In the genomic region with DNA sequence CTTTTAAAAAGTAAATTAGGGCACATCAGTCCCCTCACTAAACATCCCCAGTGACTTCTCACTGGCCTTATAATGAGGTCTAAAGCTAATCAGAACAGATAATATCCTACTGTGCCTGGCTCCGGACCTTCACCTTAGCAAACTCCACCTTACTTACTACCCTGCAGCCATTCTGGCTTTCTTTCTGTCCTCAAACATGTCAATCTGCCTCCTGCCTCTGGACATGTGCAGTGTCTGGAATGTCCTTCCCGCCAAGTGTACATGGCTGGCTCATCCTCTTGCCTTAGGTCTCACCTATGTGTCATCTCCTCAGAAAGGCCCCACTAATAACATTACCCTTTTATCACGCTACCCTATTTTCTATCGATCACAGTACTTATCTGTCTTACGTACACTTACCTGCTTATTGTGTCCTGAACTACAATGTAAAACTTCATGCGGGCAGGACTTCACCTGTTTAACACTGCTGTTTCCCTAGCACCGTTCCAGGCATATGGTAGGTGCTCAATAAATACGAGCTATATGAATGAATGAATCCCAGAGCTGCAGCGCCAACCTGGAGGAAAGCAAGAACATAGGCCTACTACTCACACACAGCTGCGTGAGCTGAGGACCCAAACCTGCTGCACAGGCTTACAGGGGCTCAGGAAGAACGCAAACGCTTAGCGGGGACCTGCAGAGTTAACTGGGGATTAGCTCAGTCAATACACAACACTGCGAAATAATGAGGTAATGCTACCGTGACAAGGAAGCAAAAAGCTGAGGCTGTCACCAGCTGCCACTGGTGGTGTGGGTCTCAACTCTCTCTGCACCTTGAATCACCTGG, we compare ENCODE assay signal across 8 cellular contexts. TPM values are rescaled to one million over a fixed set of nuclear protein-coding genes. Genes with fewer than 3 reads are reported as not detected.
DNase-seq lines count a peak whose midpoint lies in the region; ATAC-seq, FAIRE-seq and TF ChIP-seq lines count a peak whose summit lies in the region.

No MANE protein-coding gene starts in this region.

- peaks cover 8% of the 10 kb centered on the region for H3K27me3 Mint-ChIP-seq in activated naive CD8-positive, alpha-beta T cell treated with anti-CD3 and anti-CD28 coated beads, Interleukin-2, amount 10 ng/mL, durations not matched to agents 7 days and 5 days

- peaks cover 0 to 23% (median 13%) of the 10 kb centered on the region in 11 experiments; a peak in 11 of 22 replicates for H3K36me3 ChIP-seq in BLaER1 treated with 17β-estradiol and CSF1 and Interleukin-3, amounts not matched to agents 10 nM and 100 nM
- H3K36me3 ChIP-seq in HepG2 (replicated peaks in 1 of 2; ENCODE audit: control insufficient read depth in 1 of 2, insufficient read depth in 2 of 2, low read length in 2 of 2) (peaks cover 3 to 23% of the 10 kb centered on the region in 2 experiments; a peak in 4 of 5 replicates), urinary bladder (ENCODE audit: insufficient read depth) (no peaks in the 10 kb centered on the region)

- in situ Hi-C loops in HepG2 (cut with HindIII; ENCODE audit: extremely low pct_ligation_motif_present, low pct_unique_long_range_greater_than_20kb): loop anchor here (5.0 kb wide), 1 partner anchor 52 kb away; no protein-coding TSS in a partner anchor

- peak overlapping the region in 10 of 11 experiments; percentile 88 to 97 (median 92); a peak in 20 of 22 replicates for H3K9ac ChIP-seq in BLaER1 treated with 17β-estradiol and CSF1 and Interleukin-3, amounts not matched to agents 10 nM and 100 nM
- peak overlapping the region; percentile 93 for H3K9ac ChIP-seq in HepG2 (ENCODE audit: insufficient read depth, low read depth, low read length)

- H4K20me1 ChIP-seq in BLaER1 treated with 17β-estradiol and CSF1 and Interleukin-3, amounts not matched to agents 10 nM and 100 nM: peaks cover 0 to 49% (median 40%) of the 10 kb centered on the region in 11 experiments; a peak in 17 of 22 replicates
- H4K20me1 ChIP-seq in HepG2 (ENCODE audit: insufficient read depth, low read length): no peaks in the 10 kb centered on the region; the same call in 1 of the 2 replicates

- H2AFZ ChIP-seq in HepG2 (ENCODE audit: low read length): no peak overlapping the region

- H3K27ac Mint-ChIP-seq in activated naive CD8-positive, alpha-beta T cell treated with anti-CD3 and anti-CD28 coated beads, Interleukin-2, amount 10 ng/mL, durations not matched to agents 7 days and 5 days: peak overlapping the region; percentile 96

- peaks cover 20% of the 10 kb centered on the region for H3K36me3 Mint-ChIP-seq in activated naive CD8-positive, alpha-beta T cell treated with anti-CD3 and anti-CD28 coated beads, Interleukin-2, amount 10 ng/mL, durations not matched to agents 7 days and 5 days

- WGBS in HepG2 (ENCODE audit: low lambda C conversion rate): 83% methylated on average over 15 of the region's 15 CpGs
- 79% methylated on average over 15 of the region's 15 CpGs for WGBS in urinary bladder

- no peak for TF ChIP-seq POLR2A in HepG2 (IDR thresholded peaks at IDR 0.05; ENCODE audit: insufficient read depth in 1 of 2, low read depth in 2 of 2, low read length in 2 of 2)

- H3K4me3 ChIP-seq in BLaER1 treated with 17β-estradiol and CSF1 and Interleukin-3, amounts not matched to agents 10 nM and 100 nM: peak overlapping the region; percentile 59 to 79 (median 71)
- H3K4me3 ChIP-seq in HepG2 (replicated peaks in 1 of 3; ENCODE audit: insufficient read depth in 1 of 3, low read depth in 2 of 3, low read length in 3 of 3) (peak overlapping the region; percentile 75 to 83 (median 75)), urinary bladder (ENCODE audit: low read depth, low read length) (peak overlapping the region; percentile 59)

- peak overlapping the region; percentile 85 to 98 (median 95) for H3K4me2 ChIP-seq in BLaER1 treated with 17β-estradiol and CSF1 and Interleukin-3, amounts not matched to agents 10 nM and 100 nM
- peak overlapping the region; percentile 85 for H3K4me2 ChIP-seq in HepG2 (ENCODE audit: low read depth, low read length)

- no peak for TF ChIP-seq RAD21 in HepG2 (CRISPR knock-in tag; IDR thresholded peaks at IDR 0.05)

- TSS peak; percentile 58 for BruUV-seq in HepG2 (replicated peaks; lab: Mats Ljungman, UMichigan)

- peaks cover 31% of the 10 kb centered on the region for H3K4me1 Mint-ChIP-seq in activated naive CD8-positive, alpha-beta T cell treated with anti-CD3 and anti-CD28 coated beads, Interleukin-2, amount 10 ng/mL, durations not matched to agents 7 days and 5 days

- DNase-seq in activated naive CD8-positive, alpha-beta T cell treated with anti-CD3 and anti-CD28 coated beads, Interleukin-2, amount 10 ng/mL, durations not matched to agents 7 days and 5 days: no peak
- peak; percentile 31 for DNase-seq in HepG2 (ENCODE audit: low spot score)
- no peak for DNase-seq in hepatic stellate cell (ENCODE audit: low spot score)
- DNase-seq in NCI-H128 (lab: John Stamatoyannopoulos, UW; ENCODE audit: unreplicated experiment): no peak

- H3K27ac ChIP-seq in BLaER1 treated with 17β-estradiol and CSF1 and Interleukin-3, amounts not matched to agents 10 nM and 100 nM: peak overlapping the region in 7 of 11 experiments; percentile 88 to 98 (median 94); a peak in 11 of 22 replicates
- H3K27ac ChIP-seq in HepG2 (ENCODE audit: extremely low read length, insufficient read depth, low read length): peak overlapping the region; percentile 93
- no peak overlapping the region for H3K27ac ChIP-seq in urinary bladder (ENCODE audit: low read depth)

- TF ChIP-seq CTCF in HepG2 (CRISPR knock-in tag; IDR thresholded peaks at IDR 0.05): no peak

- intact Hi-C loops in HepG2 (cut with micrococcal nuclease; ENCODE audit: unreplicated experiment): loop anchor here (1.0 kb wide), 2 partner anchors 34 to 52 kb away; no protein-coding TSS in a partner anchor

- no peak for FAIRE-seq in HepG2 (lab: Jason Lieb, UNC)

- peaks cover 17% of the 10 kb centered on the region for H3K79me2 ChIP-seq in HepG2 (ENCODE audit: insufficient read depth, low read length)

- CTCF ChIA-PET in HepG2 (lab: Yijun Ruan, JAX; ENCODE audit: low intra/inter-chr PET ratio, low total read pairs): interaction anchor here (1.8 kb wide), 1 partner anchor 52 kb away, joined by 13 read pairs; no protein-coding TSS in a partner anchor

- no peaks in the 10 kb centered on the region for H3K9me3 ChIP-seq in BLaER1 treated with 17β-estradiol and CSF1 and Interleukin-3, amounts not matched to agents 10 nM and 100 nM (replicated peaks in 1 of 11)
- H3K9me3 ChIP-seq in HepG2 (ENCODE audit: low read length): no peaks in the 10 kb centered on the region

- peak overlapping the region; percentile 96 for H3K4me3 Mint-ChIP-seq in activated naive CD8-positive, alpha-beta T cell treated with anti-CD3 and anti-CD28 coated beads, Interleukin-2, amount 10 ng/mL, durations not matched to agents 7 days and 5 days

- TF ChIP-seq EP300 in HepG2 (IDR thresholded peaks at IDR 0.05; ENCODE audit: low read depth in 2 of 2, low read length in 2 of 2) (no peak), HepG2 (CRISPR knock-in tag; IDR thresholded peaks at IDR 0.05; ENCODE audit: borderline replicate concordance) (no peak)

- peaks cover 19 to 28% (median 24%) of the 10 kb centered on the region in 11 experiments for H3K27me3 ChIP-seq in BLaER1 treated with 17β-estradiol and CSF1 and Interleukin-3, amounts not matched to agents 10 nM and 100 nM
- H3K27me3 ChIP-seq in HepG2 (ENCODE audit: control insufficient read depth in 1 of 2, insufficient read depth in 2 of 2, low read length in 2 of 2): no peaks in the 10 kb centered on the region; a peak in 1 of 5 replicates

- POLR2A ChIA-PET in activated naive CD8-positive, alpha-beta T cell treated with anti-CD3 and anti-CD28 coated beads, Interleukin-2, amount 10 ng/mL, durations not matched to agents 7 days and 5 days (lab: Charles Lee): interaction anchor here (0.9 to 1.9 kb wide), 10 partner anchors 10 to 526 kb away, joined by 3 to 11 read pairs (median 5); a partner anchor contains a TSS
- POLR2A ChIA-PET in HepG2 (lab: Yijun Ruan, JAX): interaction anchor here (0.8 to 2.6 kb wide), 30 partner anchors 9 to 739 kb away, joined by 3 to 61 read pairs (median 9); a partner anchor contains a TSS

- ATAC-seq in HG02840 (IDR thresholded peaks at IDR 0.05; ENCODE audit: low FRiP score, unreplicated experiment) (peak; percentile 3), HepG2 (peak; percentile 9; the same call in 2 of the 3 replicates), GM18498 (IDR thresholded peaks at IDR 0.05; ENCODE audit: unreplicated experiment) (no peak)
- no peak for ATAC-seq in activated naive CD8-positive, alpha-beta T cell treated with anti-CD3 and anti-CD28 coated beads, Interleukin-2, amount 10 ng/mL, durations not matched to agents 7 days and 5 days (ENCODE audit: low read depth)

- no peaks in the 10 kb centered on the region for H3K9me3 Mint-ChIP-seq in activated naive CD8-positive, alpha-beta T cell treated with anti-CD3 and anti-CD28 coated beads, Interleukin-2, amount 10 ng/mL, durations not matched to agents 7 days and 5 days

- peaks cover 50 to 79% (median 67%) of the 10 kb centered on the region in 10 experiments for H3K4me1 ChIP-seq in BLaER1 treated with 17β-estradiol and CSF1 and Interleukin-3, amounts not matched to agents 10 nM and 100 nM
- peaks cover 61% of the 10 kb centered on the region for H3K4me1 ChIP-seq in HepG2 (ENCODE audit: insufficient read depth, low read length)
- peaks cover 2% of the 10 kb centered on the region for H3K4me1 ChIP-seq in urinary bladder (ENCODE audit: insufficient read depth)

RNA-seq across cellular contexts. Expression of a gene that starts 1.0 kb away (rescaled TPM):
- 10 to 100 TPM; 60.9 to 64.0 TPM for total RNA-seq in activated naive CD8-positive, alpha-beta T cell treated with anti-CD3 and anti-CD28 coated beads, Interleukin-2, amount 10 ng/mL, durations not matched to agents 7 days and 5 days
- 238 and 273 TPM in 2 replicates for total RNA-seq in HepG2 (2016; rRNA removed; fragmentation: Illumina TruSeq; extraction: Trizol)
- total RNA-seq in HepG2 (2016; cell fraction: cytosol; rRNA removed; fragmentation: Illumina TruSeq; extraction: Trizol; ENCODE audit: low read depth): 120 and 154 TPM in 2 replicates
- 223 and 303 TPM in 2 replicates for total RNA-seq in HepG2 (2016; cell fraction: insoluble cytoplasmic fraction; rRNA removed; fragmentation: Illumina TruSeq; extraction: Trizol)
- 160 and 207 TPM in 2 replicates for total RNA-seq in HepG2 (2016; cell fraction: membrane; rRNA removed; fragmentation: Illumina TruSeq; extraction: Trizol)
- 53.9 and 66.5 TPM in 2 replicates for total RNA-seq in HepG2 (2016; cell fraction: nucleus; rRNA removed; fragmentation: Illumina TruSeq; extraction: Trizol)
- polyA plus RNA-seq in HepG2 (2011; rRNA removed): 82.4 and 83.3 TPM in 2 replicates
- polyA plus RNA-seq in HepG2 (2011; cell fraction: cytosol; rRNA removed): 43.2 and 56.5 TPM in 2 replicates
- 25.4 and 25.6 TPM in 2 replicates for polyA plus RNA-seq in HepG2 (2011; cell fraction: nucleus; rRNA removed)
- 134 and 138 TPM in 2 replicates for polyA plus RNA-seq in HepG2 (2012)
- polyA plus RNA-seq in HepG2 (2016; cell fraction: cytosol; fragmentation: Illumina TruSeq; extraction: Trizol; ENCODE audit: low read depth): 161 and 200 TPM in 2 replicates
- polyA plus RNA-seq in HepG2 (2016; cell fraction: insoluble cytoplasmic fraction; fragmentation: Illumina TruSeq; extraction: Trizol; ENCODE audit: low read depth): 261 and 288 TPM in 2 replicates
- 151 and 202 TPM in 2 replicates for polyA plus RNA-seq in HepG2 (2016; cell fraction: membrane; fragmentation: Illumina TruSeq; extraction: Trizol; ENCODE audit: low read depth)
- polyA plus RNA-seq in HepG2 (2016; cell fraction: nucleus; fragmentation: Illumina TruSeq; extraction: Trizol; ENCODE audit: insufficient read depth, low read depth): 129 and 150 TPM in 2 replicates
- polyA minus RNA-seq in HepG2 (2011; rRNA and poly(A)+ RNA removed; ENCODE audit: low replicate concordance): 13.1 and 30.2 TPM in 2 replicates
- 12.8 and 21.1 TPM in 2 replicates for polyA minus RNA-seq in HepG2 (2011; cell fraction: cytosol; rRNA and poly(A)+ RNA removed)
- polyA minus RNA-seq in HepG2 (2011; cell fraction: nucleus; rRNA and poly(A)+ RNA removed): 17.4 and 19.8 TPM in 2 replicates
- total RNA-seq in urinary bladder: 14.4 TPM
- 43.7 TPM for polyA plus RNA-seq in urinary bladder

RNA-seq across cellular contexts. Expression of a gene that starts 36.2 kb away (rescaled TPM):
- not detected for total RNA-seq in activated naive CD8-positive, alpha-beta T cell treated with anti-CD3 and anti-CD28 coated beads, Interleukin-2, amount 10 ng/mL, durations not matched to agents 7 days and 5 days
- total RNA-seq in HepG2 (2016; rRNA removed; fragmentation: Illumina TruSeq; extraction: Trizol) (0.11 and 0.44 TPM in 2 replicates), urinary bladder (0.95 TPM)
- 0.18 and 0.40 TPM in 2 replicates for total RNA-seq in HepG2 (2016; cell fraction: cytosol; rRNA removed; fragmentation: Illumina TruSeq; extraction: Trizol; ENCODE audit: low read depth)
- 0.28 and 0.52 TPM in 2 replicates for total RNA-seq in HepG2 (2016; cell fraction: insoluble cytoplasmic fraction; rRNA removed; fragmentation: Illumina TruSeq; extraction: Trizol)
- 0.17 TPM in 1 of 2 replicates, not detected in the other for total RNA-seq in HepG2 (2016; cell fraction: membrane; rRNA removed; fragmentation: Illumina TruSeq; extraction: Trizol)
- 0.53 TPM in 2 replicates for total RNA-seq in HepG2 (2016; cell fraction: nucleus; rRNA removed; fragmentation: Illumina TruSeq; extraction: Trizol)
- polyA plus RNA-seq in HepG2 (2011; rRNA removed) (0.18 and 0.48 TPM in 2 replicates), urinary bladder (2.4 TPM)
- 0.16 and 0.22 TPM in 2 replicates for polyA plus RNA-seq in HepG2 (2011; cell fraction: cytosol; rRNA removed)
- polyA plus RNA-seq in HepG2 (2011; cell fraction: nucleus; rRNA removed): 0.63 and 0.76 TPM in 2 replicates
- polyA plus RNA-seq in HepG2 (2012): 0.13 TPM in 1 of 2 replicates, not detected in the other
- 0.20 and 0.21 TPM in 2 replicates for polyA plus RNA-seq in HepG2 (2016; cell fraction: cytosol; fragmentation: Illumina TruSeq; extraction: Trizol; ENCODE audit: low read depth)
- 0.20 and 0.22 TPM in 2 replicates for polyA plus RNA-seq in HepG2 (2016; cell fraction: insoluble cytoplasmic fraction; fragmentation: Illumina TruSeq; extraction: Trizol; ENCODE audit: low read depth)
- 0.86 TPM in 1 of 2 replicates, not detected in the other for polyA plus RNA-seq in HepG2 (2016; cell fraction: membrane; fragmentation: Illumina TruSeq; extraction: Trizol; ENCODE audit: low read depth)
- 0.40 and 0.75 TPM in 2 replicates for polyA plus RNA-seq in HepG2 (2016; cell fraction: nucleus; fragmentation: Illumina TruSeq; extraction: Trizol; ENCODE audit: insufficient read depth, low read depth)
- polyA minus RNA-seq in HepG2 (2011; rRNA and poly(A)+ RNA removed; ENCODE audit: low replicate concordance): 0.18 TPM in 1 of 2 replicates, not detected in the other
- polyA minus RNA-seq in HepG2 (2011; cell fraction: cytosol; rRNA and poly(A)+ RNA removed): 0.30 TPM in 1 of 2 replicates, not detected in the other
- polyA minus RNA-seq in HepG2 (2011; cell fraction: nucleus; rRNA and poly(A)+ RNA removed): 0.62 TPM in 1 of 2 replicates, not detected in the other

Comparison
In these comparisons a context has a peak if more than half of its experiments do, and no peak if none do; other contexts are left out.
1. ATAC-seq: peak in HG02840 (single experiment) and HepG2 (single experiment); none in activated naive CD8-positive, alpha-beta T cell treated with anti-CD3 and anti-CD28 coated beads, Interleukin-2, amount 10 ng/mL, durations not matched to agents 7 days and 5 days (single experiment) and GM18498 (single experiment).
2. Peak in every context shown above with its lines, with median percentiles within 50 percentile points of each other: H3K4me3 ChIP-seq.